ENCODE assay signal across 16 cellular contexts in genomic region chr18:77089796-77090285, GRCh38. TPM values are rescaled to one million over a fixed set of nuclear protein-coding genes. Genes with fewer than 3 reads are reported as not detected.
DNase-seq lines count a peak whose midpoint lies in the region; ATAC-seq and TF ChIP-seq lines count a peak whose summit lies in the region.
"Had no signal": no experiment of that assay in that cellular context is flagged by ENCODE, and none has a peak within 500 bp of the region (broad histone marks: within the 10 kb centered on the region; RNA-seq: fewer than 3 reads in every experiment).

No MANE protein-coding gene starts in this region.

- no peak for TF ChIP-seq POLR2A in thyroid gland (IDR thresholded peaks at IDR 0.05)

- intact Hi-C loops in thyroid gland (cut with DNase I), result no loop called here

- TF ChIP-seq CTCF in thyroid gland (IDR thresholded peaks at IDR 0.05) (no peak), omental fat pad (IDR thresholded peaks at IDR 0.05) (no peak)

- DNase-seq in activated T-cell treated with anti-CD3 and anti-CD28 coated beads, Interleukin-2, amount 50 U/mL, for 24 hours, result no peak
- no peak for DNase-seq in activated T-cell treated with anti-CD3 and anti-CD28 coated beads, Interleukin-2, amount 50 U/mL, for 1 hour
- DNase-seq in T-cell (no peak), memory B cell (ENCODE audit: low spot score in 2 of 2) (no peak), thyroid gland (no peak), omental fat pad (ENCODE audit: low spot score) (no peak), DMS114 treated with DMSO at 0.1 percent for 48 hours (lab: John Stamatoyannopoulos, UW; ENCODE audit: unreplicated experiment) (no peak), Ammon's horn (ENCODE audit: low spot score) (no peak)
- DNase-seq: activated T-cell treated with anti-CD3 and anti-CD28 coated beads, Interleukin-2, amount 50 U/mL, for 4 hours; erythroblast; heart right ventricle; naive B cell; right lobe of liver; stimulated activated CD4-positive, alpha-beta T cell treated with anti-CD3 and anti-CD28 coated beads, Interleukin-4, amount 100 ng/mL, for 24 hours; stimulated activated naive CD4-positive, alpha-beta T cell had no signal

- WGBS in thyroid gland, 2 donors, result 90 to 92% methylated on average over 7 of the region's 7 CpGs

- H3K36me3 ChIP-seq in thyroid gland, result no peaks in the 10 kb centered on the region
- H3K36me3 ChIP-seq: right lobe of liver had no signal

- H3K36me3 Mint-ChIP-seq in activated T-cell treated with anti-CD3 and anti-CD28 coated beads, Interleukin-2, amount 50 U/mL, for 24 hours (ENCODE audit: low read depth), result peaks cover 65% of the 10 kb centered on the region
- H3K36me3 Mint-ChIP-seq in T-cell (peaks cover 44% of the 10 kb centered on the region), memory B cell (peaks cover 11% of the 10 kb centered on the region)
- H3K36me3 Mint-ChIP-seq: naive B cell had no signal

- peak overlapping the region in 2 of 3 donors; percentile 48 to 51 for H3K27ac ChIP-seq in thyroid gland
- H3K27ac ChIP-seq: right lobe of liver had no signal

- H3K27ac Mint-ChIP-seq in activated T-cell treated with anti-CD3 and anti-CD28 coated beads, Interleukin-2, amount 50 U/mL, for 24 hours, result peak overlapping the region; percentile 85
- H3K27ac Mint-ChIP-seq in T-cell (peak overlapping the region; percentile 58 to 79), memory B cell (peak overlapping the region; percentile 38)

- no peaks in the 10 kb centered on the region for H3K9me3 Mint-ChIP-seq in activated T-cell treated with anti-CD3 and anti-CD28 coated beads, Interleukin-2, amount 50 U/mL, for 24 hours
- H3K9me3 Mint-ChIP-seq in T-cell (no peaks in the 10 kb centered on the region), memory B cell (no peaks in the 10 kb centered on the region)
- H3K9me3 Mint-ChIP-seq: activated T-cell treated with anti-CD3 and anti-CD28 coated beads, Interleukin-2, amount 50 U/mL, for 4 hours; naive B cell had no signal

- H3K27me3 Mint-ChIP-seq in activated T-cell treated with anti-CD3 and anti-CD28 coated beads, Interleukin-2, amount 50 U/mL, for 24 hours, result no peaks in the 10 kb centered on the region
- H3K27me3 Mint-ChIP-seq in T-cell (no peaks in the 10 kb centered on the region), memory B cell (no peaks in the 10 kb centered on the region)
- H3K27me3 Mint-ChIP-seq: naive B cell had no signal

- H3K9me3 ChIP-seq in thyroid gland, result no peaks in the 10 kb centered on the region
- H3K9me3 ChIP-seq: heart right ventricle, right lobe of liver had no signal

- ATAC-seq in T-cell (replicated peaks in 1 of 4) (no peak), memory B cell (ENCODE audit: low read depth) (no peak), omental fat pad (ENCODE audit: low FRiP score) (no peak)
- ATAC-seq: activated T-cell treated with anti-CD3 and anti-CD28 coated beads, Interleukin-2, amount 50 U/mL, for 4 hours; heart right ventricle; SK-N-SH treated with all-trans-retinoic acid at 6 μM for 48 hours had no signal

- POLR2A ChIA-PET in T-cell (lab: Charles Lee), result no interaction called here

- H3K27me3 ChIP-seq in thyroid gland, result no peaks in the 10 kb centered on the region
- H3K27me3 ChIP-seq: heart right ventricle, right lobe of liver had no signal

- H3K4me1 ChIP-seq in thyroid gland, result peaks cover 24 to 44% of the 10 kb centered on the region in 2 donors

- H3K4me3 Mint-ChIP-seq in activated T-cell treated with anti-CD3 and anti-CD28 coated beads, Interleukin-2, amount 50 U/mL, for 24 hours, result no peak overlapping the region
- H3K4me3 Mint-ChIP-seq in T-cell (no peak overlapping the region), memory B cell (no peak overlapping the region)
- H3K4me3 Mint-ChIP-seq: activated T-cell treated with anti-CD3 and anti-CD28 coated beads, Interleukin-2, amount 50 U/mL, for 4 hours; naive B cell had no signal

- CTCF ChIA-PET in T-cell (lab: Charles Lee), result no interaction called here

- H3K4me3 ChIP-seq in thyroid gland (replicated peaks in 1 of 3), result no peak overlapping the region
- H3K4me3 ChIP-seq: heart right ventricle, right lobe of liver had no signal

- peaks cover 75% of the 10 kb centered on the region for H3K4me1 Mint-ChIP-seq in activated T-cell treated with anti-CD3 and anti-CD28 coated beads, Interleukin-2, amount 50 U/mL, for 24 hours (ENCODE audit: low read depth)
- H3K4me1 Mint-ChIP-seq in T-cell (peaks cover 71 to 77% (median 77%) of the 10 kb centered on the region in 3 donors), memory B cell (peaks cover 23% of the 10 kb centered on the region)

RNA-seq across cellular contexts. Expression of gene MBP, which starts 42.7 kb away (rescaled TPM):
- total RNA-seq in T-cell, result 100 to 1,000 TPM; 114 to 185 (median 152) TPM
- 10 to 100 TPM; 44.0 to 68.0 (median 60.2) TPM for total RNA-seq in thyroid gland
- 10 to 100 TPM; 27.4 to 50.9 (median 36.0) TPM for total RNA-seq in omental fat pad
